In genomic region chr19:16012552-16012951, GRCh38 we compare ENCODE assay signal across 30 cellular contexts.
"Had no signal": no experiment of that assay in that cellular context is flagged by ENCODE, and none has a peak within 500 bp of the region (broad histone marks: within the 10 kb centered on the region; RNA-seq: fewer than 3 reads in every experiment).

No MANE protein-coding gene starts in this region.

- ATAC-seq: naive thymus-derived CD4-positive, alpha-beta T cell; natural killer cell; pancreas; psoas muscle; right cardiac atrium; right lobe of liver; stimulated activated memory B cell treated with anti-CD40 and anti-IgM and Interleukin-4, amounts not matched to agents 10 μg/mL and 1 μg/mL and 100 μg/mL, for 72 hours; stimulated activated naive CD8-positive, alpha-beta T cell treated with anti-CD3 and anti-CD28 coated beads, Interleukin-15, amount 100 ng/mL, for 72 hours; stimulated activated naive CD8-positive, alpha-beta T cell treated with anti-CD3 and anti-CD28 coated beads, Interleukin-15, Interleukin-2, amounts not matched to agents 100 U/mL and 50 U/mL, for 24 hours had no signal

- H3K9me3 Mint-ChIP-seq: natural killer cell; stimulated activated memory B cell treated with anti-CD40 and anti-IgM and Interleukin-4, amounts not matched to agents 10 μg/mL and 1 μg/mL and 100 μg/mL, for 72 hours; stimulated activated naive CD8-positive, alpha-beta T cell treated with anti-CD3 and anti-CD28 coated beads, Interleukin-15, amount 100 ng/mL, for 72 hours had no signal

- H3K4me3 Mint-ChIP-seq: naive thymus-derived CD4-positive, alpha-beta T cell; natural killer cell; nephron; neural progenitor cell; stimulated activated memory B cell treated with anti-CD40 and anti-IgM and Interleukin-4, amounts not matched to agents 10 μg/mL and 1 μg/mL and 100 μg/mL, for 72 hours; stimulated activated naive CD8-positive, alpha-beta T cell treated with anti-CD3 and anti-CD28 coated beads, Interleukin-15, amount 100 ng/mL, for 72 hours had no signal

- H3K4me1 ChIP-seq: neural progenitor cell, pancreas, psoas muscle, right lobe of liver, sigmoid colon, spleen, thyroid gland, tibial nerve, upper lobe of left lung, vagina had no signal

- H3K27me3 Mint-ChIP-seq: progenitor cell of endocrine pancreas; stimulated activated memory B cell treated with anti-CD40 and anti-IgM and Interleukin-4, amounts not matched to agents 10 μg/mL and 1 μg/mL and 100 μg/mL, for 72 hours; stimulated activated naive CD8-positive, alpha-beta T cell treated with anti-CD3 and anti-CD28 coated beads, Interleukin-15, amount 100 ng/mL, for 72 hours had no signal

- H3K27ac ChIP-seq: neural progenitor cell, pancreas, psoas muscle, right lobe of liver, sigmoid colon, spleen, thoracic aorta, thyroid gland, tibial nerve, upper lobe of left lung, vagina had no signal

- DNase-seq: naive thymus-derived CD4-positive, alpha-beta T cell; natural killer cell; occipital lobe; pancreas; psoas muscle; right cardiac atrium; right lobe of liver; sigmoid colon; spleen; stimulated activated CD4-positive, alpha-beta T cell treated with anti-CD3 and anti-CD28 coated beads, Interleukin-12 subunit alpha, Interleukin-12 subunit beta, amount 100 ng/mL, for 4 hours; stimulated activated CD4-positive, alpha-beta T cell treated with anti-CD3 and anti-CD28 coated beads, Interleukin-1b, Interleukin-23, amount 100 ng/mL, for 48 hours; stimulated activated CD4-positive, alpha-beta T cell treated with anti-CD3 and anti-CD28 coated beads, Interleukin-4, amount 100 ng/mL, for 1 hour; stimulated activated CD4-positive, alpha-beta T cell treated with anti-CD3 and anti-CD28 coated beads, Interleukin-4, amount 100 ng/mL, for 4 hours; stimulated activated CD8-positive, alpha-beta memory T cell treated with anti-CD3 and anti-CD28 coated beads, Interleukin-4, amount 100 ng/mL, for 48 hours; stimulated activated naive CD4-positive, alpha-beta T cell; stimulated activated naive CD8-positive, alpha-beta T cell treated with anti-CD3 and anti-CD28 coated beads, Interleukin-15, amount 100 ng/mL, for 72 hours; stimulated activated naive CD8-positive, alpha-beta T cell treated with anti-CD3 and anti-CD28 coated beads, Interleukin-15, Interleukin-2, amounts not matched to agents 100 U/mL and 50 U/mL, for 24 hours; substantia nigra; thyroid gland; trophoblast cell; upper lobe of left lung had no signal

- H3K27ac Mint-ChIP-seq: naive thymus-derived CD4-positive, alpha-beta T cell; natural killer cell; nephron; neural progenitor cell; progenitor cell of endocrine pancreas; stimulated activated memory B cell treated with anti-CD40 and anti-IgM and Interleukin-4, amounts not matched to agents 10 μg/mL and 1 μg/mL and 100 μg/mL, for 72 hours had no signal

- H3K4me1 Mint-ChIP-seq: naive thymus-derived CD4-positive, alpha-beta T cell; natural killer cell; nephron; neural progenitor cell; stimulated activated memory B cell treated with anti-CD40 and anti-IgM and Interleukin-4, amounts not matched to agents 10 μg/mL and 1 μg/mL and 100 μg/mL, for 72 hours; stimulated activated naive CD8-positive, alpha-beta T cell treated with anti-CD3 and anti-CD28 coated beads, Interleukin-15, amount 100 ng/mL, for 72 hours had no signal

- H3K36me3 Mint-ChIP-seq: naive thymus-derived CD4-positive, alpha-beta T cell; natural killer cell; neural progenitor cell; stimulated activated memory B cell treated with anti-CD40 and anti-IgM and Interleukin-4, amounts not matched to agents 10 μg/mL and 1 μg/mL and 100 μg/mL, for 72 hours had no signal

- H3K27me3 ChIP-seq: neural progenitor cell, pancreas, right lobe of liver, sigmoid colon, spleen, thyroid gland, tibial nerve, upper lobe of left lung, vagina had no signal

- FAIRE-seq: pancreas, urothelium cell line had no signal

- H3K4me3 ChIP-seq: neural progenitor cell, pancreas, psoas muscle, right lobe of liver, sigmoid colon, smooth muscle cell, spleen, thoracic aorta, thyroid gland, tibial nerve, upper lobe of left lung, vagina had no signal

- H3K36me3 ChIP-seq: neural progenitor cell, pancreas, right lobe of liver, sigmoid colon, spleen, thoracic aorta, thyroid gland, tibial nerve, upper lobe of left lung, vagina had no signal

- H3K9me3 ChIP-seq: pancreas, psoas muscle, right lobe of liver, sigmoid colon, spleen, thoracic aorta, thyroid gland, tibial nerve, upper lobe of left lung, vagina had no signal
